In genomic region chr4:75030649-75031235, GRCh38 we compare ENCODE assay signal across 21 cellular contexts.
A peak's percentile ranks its signal among the peaks of the same experiment; 100 is the strongest.
DNase-seq lines count a peak whose midpoint lies in the region; ATAC-seq, FAIRE-seq and TF ChIP-seq lines count a peak whose summit lies in the region.
"Had no signal": no experiment of that assay in that cellular context is flagged by ENCODE, and none has a peak within 500 bp of the region (broad histone marks: within the 10 kb centered on the region; RNA-seq: fewer than 3 reads in every experiment).

No MANE protein-coding gene starts in this region.

- intact Hi-C loops in activated B cell treated with CpG ODN at 0.5 μM for 24 hours (cut with micrococcal nuclease), result no loop called here

- peak; percentile 62 for FAIRE-seq in GM12892 (lab: Jason Lieb, UNC)
- no peak for FAIRE-seq in GM19239 (lab: Jason Lieb, UNC)
- FAIRE-seq: astrocyte had no signal

- peak overlapping the region; percentile 33 for H3K27ac Mint-ChIP-seq in activated B cell treated with CpG ODN at 0.5 μM for 24 hours
- H3K27ac Mint-ChIP-seq in nephron progenitor cell, result peak overlapping the region; percentile 41
- H3K27ac Mint-ChIP-seq in activated naive CD8-positive, alpha-beta T cell treated with anti-CD3 and anti-CD28 coated beads for 36 hours, result no peak overlapping the region
- H3K27ac Mint-ChIP-seq: activated naive CD4-positive, alpha-beta T cell treated with anti-CD3 and anti-CD28 coated beads, Interleukin-2, amount 50 U/mL, for 24 hours; activated T-cell treated with anti-CD3 and anti-CD28 coated beads, Interleukin-2, amount 50 U/mL, for 72 hours; T-helper 2 cell treated with Interferon-gamma antibody and Interleukin-4, amounts not matched to agents 5 μg/mL and 100 μg/mL, for 36 hours had no signal

- in situ Hi-C loops in KBM-7 (cut with MboI; ENCODE audit: low pct_unique_long_range_greater_than_20kb, low sequenced_read_pairs), result no loop called here

- TF ChIP-seq CTCF in activated B cell treated with CpG ODN at 0.5 μM for 24 hours (IDR thresholded peaks at IDR 0.05), result no peak
- TF ChIP-seq CTCF in nephron progenitor cell (IDR thresholded peaks at IDR 0.05), result no peak

- POLR2A ChIA-PET in activated B cell treated with CpG ODN at 0.5 μM for 24 hours (lab: Charles Lee), result no interaction called here

- no peaks in the 10 kb centered on the region for H3K9me3 Mint-ChIP-seq in activated B cell treated with CpG ODN at 0.5 μM for 24 hours
- H3K9me3 Mint-ChIP-seq in nephron progenitor cell, result peaks cover 6% of the 10 kb centered on the region
- H3K9me3 Mint-ChIP-seq in activated naive CD8-positive, alpha-beta T cell treated with anti-CD3 and anti-CD28 coated beads for 36 hours, result no peaks in the 10 kb centered on the region
- H3K9me3 Mint-ChIP-seq: activated naive CD4-positive, alpha-beta T cell treated with anti-CD3 and anti-CD28 coated beads, Interleukin-2, amount 50 U/mL, for 24 hours; T-helper 2 cell treated with Interferon-gamma antibody and Interleukin-4, amounts not matched to agents 5 μg/mL and 100 μg/mL, for 36 hours had no signal

- peak; percentile 34 for ATAC-seq in activated B cell treated with CpG ODN at 0.5 μM for 24 hours (ENCODE audit: low read depth)
- ATAC-seq: activated CD4-positive, CD25-positive, alpha-beta regulatory T cell treated with anti-CD3 and anti-CD28 coated beads, Interleukin-2, amount 50 U/mL, for 24 hours; activated T-cell treated with anti-CD3 and anti-CD28 coated beads, Interleukin-2, amount 50 U/mL, for 72 hours; HCT116; right cardiac atrium had no signal

- H3K4me1 Mint-ChIP-seq in activated B cell treated with CpG ODN at 0.5 μM for 24 hours, result peaks cover 28% of the 10 kb centered on the region
- peaks cover 33% of the 10 kb centered on the region for H3K4me1 Mint-ChIP-seq in nephron progenitor cell
- no peaks in the 10 kb centered on the region for H3K4me1 Mint-ChIP-seq in activated naive CD8-positive, alpha-beta T cell treated with anti-CD3 and anti-CD28 coated beads for 36 hours
- H3K4me1 Mint-ChIP-seq: activated naive CD4-positive, alpha-beta T cell treated with anti-CD3 and anti-CD28 coated beads, Interleukin-2, amount 50 U/mL, for 24 hours had no signal

- H3K4me3 Mint-ChIP-seq in activated B cell treated with CpG ODN at 0.5 μM for 24 hours, result no peak overlapping the region
- H3K4me3 Mint-ChIP-seq in nephron progenitor cell, result no peak overlapping the region
- H3K4me3 Mint-ChIP-seq in activated naive CD8-positive, alpha-beta T cell treated with anti-CD3 and anti-CD28 coated beads for 36 hours, result no peak overlapping the region
- H3K4me3 Mint-ChIP-seq: activated naive CD4-positive, alpha-beta T cell treated with anti-CD3 and anti-CD28 coated beads, Interleukin-2, amount 50 U/mL, for 24 hours; activated T-cell treated with anti-CD3 and anti-CD28 coated beads, Interleukin-2, amount 50 U/mL, for 72 hours; T-helper 2 cell treated with Interferon-gamma antibody and Interleukin-4, amounts not matched to agents 5 μg/mL and 100 μg/mL, for 36 hours had no signal

- H3K36me3 Mint-ChIP-seq in activated B cell treated with CpG ODN at 0.5 μM for 24 hours (ENCODE audit: low read depth) (peaks cover 20% of the 10 kb centered on the region), nephron progenitor cell (ENCODE audit: low read depth) (peaks cover 7% of the 10 kb centered on the region)
- no peaks in the 10 kb centered on the region for H3K36me3 Mint-ChIP-seq in activated naive CD8-positive, alpha-beta T cell treated with anti-CD3 and anti-CD28 coated beads for 36 hours
- H3K36me3 Mint-ChIP-seq: activated naive CD4-positive, alpha-beta T cell treated with anti-CD3 and anti-CD28 coated beads, Interleukin-2, amount 50 U/mL, for 24 hours had no signal

- DNase-seq in GM12892 (ENCODE audit: insufficient read length) (no peak), KBM-7 (peak; percentile 53), activated B cell treated with CpG ODN at 0.5 μM for 24 hours (no peak), nephron progenitor cell (no peak), ureter (ENCODE audit: low spot score) (no peak), GM19239 (ENCODE audit: insufficient read length, low spot score) (no peak)
- DNase-seq in activated naive CD8-positive, alpha-beta T cell treated with anti-CD3 and anti-CD28 coated beads for 36 hours, result no peak
- DNase-seq in activated CD8-positive, alpha-beta memory T cell treated with anti-CD3 and anti-CD28 coated beads for 24 hours, result no peak
- DNase-seq: activated T-cell treated with anti-CD3 and anti-CD28 coated beads, Interleukin-2, amount 50 U/mL, for 72 hours; glutamatergic neuron; left ventricle myocardium inferior; NCI-H1417; NCI-H524 treated with DMSO at 0.1 percent for 48 hours; nucleus accumbens; stimulated activated naive CD4-positive, alpha-beta T cell treated with Interleukin-2 at 50 U/mL for 16 hours had no signal

- no peak for TF ChIP-seq POLR2A in GM12892 (IDR thresholded peaks at IDR 0.05; ENCODE audit: low read depth, low read length)

- CTCF ChIA-PET in activated B cell treated with CpG ODN at 0.5 μM for 24 hours (lab: Charles Lee), result no interaction called here

- H3K27me3 Mint-ChIP-seq in activated B cell treated with CpG ODN at 0.5 μM for 24 hours (no peaks in the 10 kb centered on the region), nephron progenitor cell (ENCODE audit: low read depth, poor library complexity) (peaks cover 4% of the 10 kb centered on the region)
- peaks cover 4% of the 10 kb centered on the region for H3K27me3 Mint-ChIP-seq in activated naive CD8-positive, alpha-beta T cell treated with anti-CD3 and anti-CD28 coated beads for 36 hours
